ENCODE assay signal across 10 cellular contexts in the genomic region with DNA sequence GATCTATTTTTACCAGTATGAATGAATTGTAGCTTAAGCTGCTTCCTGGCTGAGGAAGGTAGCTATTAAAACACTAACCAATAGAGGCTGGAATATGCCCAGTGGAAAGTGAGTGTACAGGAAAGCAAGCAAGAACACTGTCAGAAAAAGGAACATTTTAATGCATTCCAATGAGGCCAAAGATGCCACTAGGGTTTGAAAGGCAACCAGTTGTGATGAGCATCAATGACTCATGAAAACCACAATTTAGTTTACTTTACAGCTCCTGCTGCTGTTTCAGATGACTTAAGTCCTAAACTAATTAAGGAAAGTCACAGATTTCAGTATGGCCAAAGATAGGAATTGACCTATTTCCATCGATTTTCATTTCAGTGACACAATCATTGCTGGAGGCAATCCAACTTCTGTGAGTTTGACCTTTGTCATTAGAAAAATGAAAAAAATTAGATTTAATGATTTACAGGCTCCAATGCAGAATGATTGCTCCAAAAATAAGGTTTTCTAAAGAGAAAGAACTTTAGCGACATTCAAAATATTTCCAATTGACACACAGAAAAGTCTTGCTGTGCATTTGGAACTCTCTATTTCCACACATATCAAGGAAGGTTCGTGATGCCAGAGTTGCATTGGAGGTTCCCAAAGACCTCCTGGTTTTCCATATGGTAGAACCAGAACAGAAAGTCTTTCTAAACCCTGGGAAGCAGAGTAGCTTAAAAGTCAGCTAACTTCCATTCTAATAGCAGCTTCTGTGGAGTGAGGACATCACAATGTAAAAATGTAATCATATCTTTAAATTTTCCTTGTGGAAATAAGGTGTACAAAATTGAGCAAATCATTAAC.
DNase-seq lines count a peak whose midpoint lies in the region; ATAC-seq and TF ChIP-seq lines count a peak whose summit lies in the region.
"Had no signal": no experiment of that assay in that cellular context is flagged by ENCODE, and none has a peak within 500 bp of the region (broad histone marks: within the 10 kb centered on the region; RNA-seq: fewer than 3 reads in every experiment).

No MANE protein-coding gene starts in this region.

- H3K27ac ChIP-seq in mammary epithelial cell (ENCODE audit: insufficient read depth, low read depth, low read length): peak overlapping the region; percentile 6
- H3K27ac ChIP-seq in gastrocnemius medialis: no peak overlapping the region
- H3K27ac ChIP-seq: neutrophil had no signal

- dilution Hi-C loops in mammary epithelial cell (cut with HindIII; ENCODE audit: low sequenced_read_pairs): no loop called here

- ATAC-seq in HG03175 (IDR thresholded peaks at IDR 0.05; ENCODE audit: unreplicated experiment) (no peak), gastrocnemius medialis (no peak)

- no peak overlapping the region for H3K4me3 ChIP-seq in mammary epithelial cell (replicated peaks in 1 of 3; ENCODE audit: insufficient read depth in 1 of 3, low read depth in 2 of 3, low read length in 3 of 3)
- H3K4me3 ChIP-seq in gastrocnemius medialis: no peak overlapping the region

- H3K9me3 ChIP-seq in mammary epithelial cell (replicated peaks; ENCODE audit: insufficient read depth, low read length) (no peaks in the 10 kb centered on the region), gastrocnemius medialis (no peaks in the 10 kb centered on the region)
- H3K9me3 ChIP-seq: neutrophil had no signal

- H3K4me1 ChIP-seq in mammary epithelial cell (ENCODE audit: insufficient read depth, low read length): peaks cover 18% of the 10 kb centered on the region
- no peaks in the 10 kb centered on the region for H3K4me1 ChIP-seq in gastrocnemius medialis

- no peak overlapping the region for H3K4me3 Mint-ChIP-seq in progenitor cell of endocrine pancreas (ENCODE audit: low read depth)

- H3K27me3 ChIP-seq in mammary epithelial cell (ENCODE audit: insufficient read depth, low read length): no peaks in the 10 kb centered on the region
- H3K27me3 ChIP-seq in gastrocnemius medialis: no peaks in the 10 kb centered on the region
- H3K27me3 ChIP-seq: neutrophil had no signal

- WGBS in mammary epithelial cell (ENCODE audit: low coverage, missing lambda C conversion rate): 64% methylated on average over 3 of the region's 3 CpGs

- peaks cover 3% of the 10 kb centered on the region for H3K9me3 Mint-ChIP-seq in progenitor cell of endocrine pancreas (ENCODE audit: low read depth)

- DNase-seq in Daoy (ENCODE audit: low read depth): peak; percentile 89
- peak; percentile 84 for DNase-seq in MV-4-11 (lab: John Stamatoyannopoulos, UW)
- peak; percentile 93 for DNase-seq in mammary epithelial cell
- DNase-seq in myocyte (ENCODE audit: low read depth): peak; percentile 88
- DNase-seq in stimulated activated CD4-positive, alpha-beta T cell treated with anti-CD3 and anti-CD28 coated beads, Interleukin-4, amount 100 ng/mL, for 1 hour: no peak
- DNase-seq in progenitor cell of endocrine pancreas (ENCODE audit: low spot score, unreplicated experiment): no peak
- no peak for DNase-seq in gastrocnemius medialis
- DNase-seq: stimulated activated naive CD4-positive, alpha-beta T cell treated with Interleukin-2 at 50 U/mL for 16 hours had no signal

- H4K20me1 ChIP-seq in mammary epithelial cell (ENCODE audit: insufficient read depth, low read length): no peaks in the 10 kb centered on the region

- peak overlapping the region; percentile 55 for H3K4me2 ChIP-seq in mammary epithelial cell (ENCODE audit: insufficient read depth, low read depth, low read length)

- H3K27ac Mint-ChIP-seq in progenitor cell of endocrine pancreas: no peak overlapping the region

- no peaks in the 10 kb centered on the region for H3K27me3 Mint-ChIP-seq in progenitor cell of endocrine pancreas

- no peak overlapping the region for H2AFZ ChIP-seq in mammary epithelial cell (ENCODE audit: low read depth, low read length)

- intact Hi-C loops in mammary epithelial cell (cut with micrococcal nuclease): no loop called here
- intact Hi-C loops in gastrocnemius medialis (cut with DNase I; ENCODE audit: low total_unique reads): no loop called here

- no peak for TF ChIP-seq POLR2A in gastrocnemius medialis (IDR thresholded peaks at IDR 0.05)

- no peak overlapping the region for H3K9ac ChIP-seq in mammary epithelial cell (ENCODE audit: insufficient read depth, low read length)

- in situ Hi-C loops in mammary epithelial cell (cut with MboI; ENCODE audit: low sequenced_read_pairs in 2 of 2): no loop called here
- in situ Hi-C loops in gastrocnemius medialis (cut with MboI; ENCODE audit: low sequenced_read_pairs in 4 of 4): no loop called here

- H3K79me2 ChIP-seq in mammary epithelial cell (ENCODE audit: insufficient read depth, low read length): no peaks in the 10 kb centered on the region

- CTCF ChIA-PET in mammary epithelial cell (lab: Charles Lee; ENCODE audit: low non-redundant PET): no interaction called here

- TF ChIP-seq CTCF in mammary epithelial cell (conservative IDR thresholded peaks at IDR 0.05 in 1 of 2, IDR thresholded peaks at IDR 0.05 in 1 of 2; ENCODE audit: extremely low read depth in 1 of 2, insufficient read depth in 1 of 2, low read depth in 1 of 2, low read length in 2 of 2) (no peak), progenitor cell of endocrine pancreas (IDR thresholded peaks at IDR 0.05; ENCODE audit: unreplicated experiment) (no peak), gastrocnemius medialis (IDR thresholded peaks at IDR 0.05 in 4 of 5, conservative IDR thresholded peaks at IDR 0.05 in 1 of 5) (no peak)

- peaks cover 7% of the 10 kb centered on the region for H3K4me1 Mint-ChIP-seq in progenitor cell of endocrine pancreas (ENCODE audit: low read depth)

- no peaks in the 10 kb centered on the region for H3K36me3 ChIP-seq in mammary epithelial cell (ENCODE audit: insufficient read depth, low read length)
- H3K36me3 ChIP-seq in gastrocnemius medialis: no peaks in the 10 kb centered on the region
- H3K36me3 ChIP-seq: neutrophil had no signal

- no TSS peak for BruUV-seq in mammary epithelial cell (replicated peaks; lab: Mats Ljungman, UMichigan)

- H3K36me3 Mint-ChIP-seq in progenitor cell of endocrine pancreas (ENCODE audit: insufficient read depth): no peaks in the 10 kb centered on the region

Comparison
In these comparisons a context has a peak if more than half of its experiments do, and no peak if none do; other contexts are left out.
1. DNase-seq: peak in Daoy (single experiment), MV-4-11 (single experiment), mammary epithelial cell (single experiment) and myocyte (single experiment); none in stimulated activated CD4-positive, alpha-beta T cell treated with anti-CD3 and anti-CD28 coated beads, Interleukin-4, amount 100 ng/mL, for 1 hour (single experiment), progenitor cell of endocrine pancreas (single experiment) and gastrocnemius medialis (0 of 2).